Comparison of ENCODE assay signal across 24 cellular contexts in genomic region chrX:425056-425455, GRCh38.
"Had no signal": no experiment of that assay in that cellular context is flagged by ENCODE, and none has a peak within 500 bp of the region (broad histone marks: within the 10 kb centered on the region; RNA-seq: fewer than 3 reads in every experiment).

No MANE protein-coding gene starts in this region.

- H3K4me3 ChIP-seq: MG63, SJCRH30 had no signal

- H3K27me3 ChIP-seq: MG63, SJCRH30 had no signal

- H3K9me3 ChIP-seq: MG63, SJCRH30 had no signal

- DNase-seq: IMR-90, Karpas-422, KG1, MG63, NCI-H1092, NCI-H1105 treated with DMSO at 0.1 percent for 48 hours, NCI-H1417 treated with DMSO at 0.1 percent for 48 hours, NCI-H146, NCI-H1694 treated with DMSO at 0.1 percent for 48 hours, NCI-H2029, NCI-H2081 treated with DMSO at 0.1 percent for 48 hours, NCI-H2171, NCI-H226, NCI-H446, NCI-H510A, NCI-H524 treated with DMSO at 0.1 percent for 48 hours, NCI-H69, NCI-H774, PC-3, SHP77 treated with DMSO at 0.1 percent for 48 hours, SJCRH30 had no signal

- H3K4me1 ChIP-seq: SJCRH30 had no signal

- H3K36me3 ChIP-seq: MG63, SJCRH30 had no signal

- H3K27ac ChIP-seq: SJCRH30 had no signal

- ATAC-seq: Panc1, PC-3, Right ventricle myocardium inferior, SK-N-SH treated with all-trans-retinoic acid at 6 μM for 48 hours had no signal
